In the genomic region with DNA sequence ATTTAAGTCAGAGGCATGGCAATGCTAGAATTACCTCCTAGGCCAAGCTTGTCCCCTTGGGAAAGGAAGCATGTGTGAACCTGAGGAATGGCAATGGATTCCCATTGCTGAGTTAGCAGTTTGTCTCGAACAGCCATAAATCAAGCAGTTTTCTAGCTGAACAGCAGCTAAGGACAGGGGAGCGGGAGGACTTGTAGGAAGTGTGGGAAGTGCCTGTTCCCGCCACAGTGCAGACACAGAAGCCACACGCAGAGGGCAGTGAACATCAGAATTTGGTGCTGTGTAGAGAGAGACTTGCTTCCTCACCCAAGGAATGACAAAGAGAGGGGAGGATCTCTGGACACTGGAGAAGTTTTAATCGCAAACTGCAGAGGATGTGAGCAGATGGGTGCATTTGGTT, we compare ENCODE assay signal across 11 cellular contexts. TPM values are rescaled to one million over a fixed set of nuclear protein-coding genes. Genes with fewer than 3 reads are reported as not detected.
DNase-seq lines count a peak whose midpoint lies in the region; ATAC-seq and TF ChIP-seq lines count a peak whose summit lies in the region.
"Had no signal": no experiment of that assay in that cellular context is flagged by ENCODE, and none has a peak within 500 bp of the region (broad histone marks: within the 10 kb centered on the region; RNA-seq: fewer than 3 reads in every experiment).

No MANE protein-coding gene starts in this region.

- H4K5ac ChIP-seq in H9 (ENCODE audit: insufficient read length, low read depth, low read length) = no peak overlapping the region

- peaks cover 9% of the 10 kb centered on the region for H3K79me1 ChIP-seq in H9 (ENCODE audit: insufficient read depth, low read depth, low read length, poor library complexity, severe bottlenecking)

- DNase-seq in Ammon's horn (ENCODE audit: low spot score) = peak; percentile 70
- no peak for DNase-seq in H9
- no peak for DNase-seq in activated naive CD8-positive, alpha-beta T cell treated with anti-CD3 and anti-CD28 coated beads, Interleukin-2, amount 10 ng/mL, durations not matched to agents 7 days and 5 days
- DNase-seq in islet precursor cell = peak; percentile 77
- no peak for DNase-seq in T1000 (lab: John Stamatoyannopoulos, UW)
- DNase-seq in stimulated activated effector memory CD8-positive, alpha-beta T cell treated with anti-CD3 and anti-CD28 coated beads, Interleukin-12 subunit alpha, Interleukin-12 subunit beta, amount 100 ng/mL, for 72 hours (ENCODE audit: low spot score in 2 of 2) = no peak
- no peak for DNase-seq in CD4-positive, alpha-beta T cell
- DNase-seq: activated CD4-positive, alpha-beta T cell treated with anti-CD3 and anti-CD28 coated beads for 4 hours had no signal

- intact Hi-C loops in CD4-positive, alpha-beta T cell (cut with DNase I, micrococcal nuclease) = no loop called here

- no peaks in the 10 kb centered on the region for H3K27me3 ChIP-seq in H9 (ENCODE audit: insufficient read depth, low read length)
- peaks cover 3% of the 10 kb centered on the region for H3K27me3 ChIP-seq in CD4-positive, alpha-beta T cell (ENCODE audit: control insufficient read depth, insufficient read depth, low read length)
- H3K27me3 ChIP-seq: vagina had no signal

- peaks cover 36 to 43% (median 40%) of the 10 kb centered on the region in 3 experiments for H3K36me3 Mint-ChIP-seq in H9 (ENCODE audit: insufficient read depth in 1 of 3, low read depth in 3 of 3)
- H3K36me3 Mint-ChIP-seq in activated naive CD8-positive, alpha-beta T cell treated with anti-CD3 and anti-CD28 coated beads, Interleukin-2, amount 10 ng/mL, durations not matched to agents 7 days and 5 days = peaks cover 26% of the 10 kb centered on the region
- no peaks in the 10 kb centered on the region for H3K36me3 Mint-ChIP-seq in stimulated activated effector memory CD8-positive, alpha-beta T cell treated with anti-CD3 and anti-CD28 coated beads, Interleukin-12 subunit alpha, Interleukin-12 subunit beta, amount 100 ng/mL, for 72 hours
- H3K36me3 Mint-ChIP-seq in CD4-positive, alpha-beta T cell (ENCODE audit: low read depth) = peaks cover 12% of the 10 kb centered on the region

- no peak overlapping the region for H2AK5ac ChIP-seq in H9 (ENCODE audit: insufficient read length, low read length)

- ATAC-seq in activated naive CD8-positive, alpha-beta T cell treated with anti-CD3 and anti-CD28 coated beads, Interleukin-2, amount 10 ng/mL, durations not matched to agents 7 days and 5 days (ENCODE audit: low read depth) = no peak
- no peak for ATAC-seq in HG03342 (IDR thresholded peaks at IDR 0.05; ENCODE audit: unreplicated experiment)
- ATAC-seq in stimulated activated effector memory CD8-positive, alpha-beta T cell treated with anti-CD3 and anti-CD28 coated beads, Interleukin-12 subunit alpha, Interleukin-12 subunit beta, amount 100 ng/mL, for 72 hours = no peak
- ATAC-seq in CD4-positive, alpha-beta T cell (ENCODE audit: poor library complexity) = no peak

- H3K14ac ChIP-seq in H9 (ENCODE audit: insufficient read depth, low read length) = no peak overlapping the region

- no peaks in the 10 kb centered on the region; the same call in 1 of the 2 replicates for H3K27me3 Mint-ChIP-seq in H9 (ENCODE audit: low read depth)
- no peaks in the 10 kb centered on the region for H3K27me3 Mint-ChIP-seq in activated naive CD8-positive, alpha-beta T cell treated with anti-CD3 and anti-CD28 coated beads, Interleukin-2, amount 10 ng/mL, durations not matched to agents 7 days and 5 days
- H3K27me3 Mint-ChIP-seq in CD4-positive, alpha-beta T cell = peaks cover 15% of the 10 kb centered on the region

- H2AFZ ChIP-seq in H9 (ENCODE audit: low read length) = no peak overlapping the region

- H2BK20ac ChIP-seq in H9 (ENCODE audit: low read depth, low read length, poor library complexity, severe bottlenecking) = no peak overlapping the region

- H3K23me2 ChIP-seq in H9 (ENCODE audit: insufficient read length, low read depth, low read length, poor library complexity, severe bottlenecking) = peaks cover 16% of the 10 kb centered on the region

- no peak overlapping the region for H3K27ac ChIP-seq in H9 (ENCODE audit: insufficient read length, low read depth, low read length)
- H3K27ac ChIP-seq in CD4-positive, alpha-beta T cell (ENCODE audit: low read depth, low read length) = no peak overlapping the region
- H3K27ac ChIP-seq: KMS-11, vagina had no signal

- CTCF ChIA-PET in CD4-positive, alpha-beta T cell (lab: Charles Lee) = no interaction called here

- no peak overlapping the region for H3K4ac ChIP-seq in H9 (ENCODE audit: low read depth, low read length)

- H3K9ac ChIP-seq in H9 (ENCODE audit: extremely low read depth, insufficient read length, low read length) = peak overlapping the region; percentile 23
- H3K9ac ChIP-seq: KMS-11 had no signal

- no peak overlapping the region for H2BK5ac ChIP-seq in H9 (ENCODE audit: insufficient read length, low read length)

- H3K4me1 Mint-ChIP-seq in H9 = peaks cover 45 to 55% of the 10 kb centered on the region in 2 experiments
- H3K4me1 Mint-ChIP-seq in activated naive CD8-positive, alpha-beta T cell treated with anti-CD3 and anti-CD28 coated beads, Interleukin-2, amount 10 ng/mL, durations not matched to agents 7 days and 5 days = peaks cover 59% of the 10 kb centered on the region
- H3K4me1 Mint-ChIP-seq in stimulated activated effector memory CD8-positive, alpha-beta T cell treated with anti-CD3 and anti-CD28 coated beads, Interleukin-12 subunit alpha, Interleukin-12 subunit beta, amount 100 ng/mL, for 72 hours = peaks cover 16% of the 10 kb centered on the region
- peaks cover 23% of the 10 kb centered on the region for H3K4me1 Mint-ChIP-seq in CD4-positive, alpha-beta T cell (ENCODE audit: low read depth)

- H3K4me2 ChIP-seq in H9 (ENCODE audit: insufficient read depth, insufficient read length, low read length) = peak overlapping the region; percentile 37
- H3K4me2 ChIP-seq: KMS-11 had no signal

- peaks cover 63% of the 10 kb centered on the region for H3K79me2 ChIP-seq in H9 (ENCODE audit: insufficient read depth, low read length)

- H3K4me3 Mint-ChIP-seq in H9 = peak overlapping the region; percentile 33 to 66
- H3K4me3 Mint-ChIP-seq in activated naive CD8-positive, alpha-beta T cell treated with anti-CD3 and anti-CD28 coated beads, Interleukin-2, amount 10 ng/mL, durations not matched to agents 7 days and 5 days = peak overlapping the region; percentile 60
- no peak overlapping the region for H3K4me3 Mint-ChIP-seq in stimulated activated effector memory CD8-positive, alpha-beta T cell treated with anti-CD3 and anti-CD28 coated beads, Interleukin-12 subunit alpha, Interleukin-12 subunit beta, amount 100 ng/mL, for 72 hours
- no peak overlapping the region for H3K4me3 Mint-ChIP-seq in CD4-positive, alpha-beta T cell

- H3K9me3 ChIP-seq in H9 (ENCODE audit: control insufficient read depth, low read depth, low read length) = no peaks in the 10 kb centered on the region
- H3K9me3 ChIP-seq in CD4-positive, alpha-beta T cell (ENCODE audit: control insufficient read depth, low read length) = no peaks in the 10 kb centered on the region
- H3K9me3 ChIP-seq: vagina had no signal

- POLR2A ChIA-PET in activated naive CD8-positive, alpha-beta T cell treated with anti-CD3 and anti-CD28 coated beads, Interleukin-2, amount 10 ng/mL, durations not matched to agents 7 days and 5 days (lab: Charles Lee) = no interaction called here
- POLR2A ChIA-PET in CD4-positive, alpha-beta T cell (lab: Charles Lee) = no interaction called here

- peak overlapping the region; percentile 30 to 73 (median 45); a peak in 6 of 7 replicates for H3K27ac Mint-ChIP-seq in H9
- peak overlapping the region; percentile 30 for H3K27ac Mint-ChIP-seq in activated naive CD8-positive, alpha-beta T cell treated with anti-CD3 and anti-CD28 coated beads, Interleukin-2, amount 10 ng/mL, durations not matched to agents 7 days and 5 days
- H3K27ac Mint-ChIP-seq in stimulated activated effector memory CD8-positive, alpha-beta T cell treated with anti-CD3 and anti-CD28 coated beads, Interleukin-12 subunit alpha, Interleukin-12 subunit beta, amount 100 ng/mL, for 72 hours = no peak overlapping the region
- H3K27ac Mint-ChIP-seq in CD4-positive, alpha-beta T cell = no peak overlapping the region

- H3K56ac ChIP-seq in H9 (ENCODE audit: insufficient read length, low read depth, low read length) = no peak overlapping the region

- H3K9me3 Mint-ChIP-seq in H9 = peaks cover 0 to 6% of the 10 kb centered on the region in 2 experiments; a peak in 3 of 5 replicates
- H3K9me3 Mint-ChIP-seq in activated naive CD8-positive, alpha-beta T cell treated with anti-CD3 and anti-CD28 coated beads, Interleukin-2, amount 10 ng/mL, durations not matched to agents 7 days and 5 days = no peaks in the 10 kb centered on the region
- no peaks in the 10 kb centered on the region for H3K9me3 Mint-ChIP-seq in stimulated activated effector memory CD8-positive, alpha-beta T cell treated with anti-CD3 and anti-CD28 coated beads, Interleukin-12 subunit alpha, Interleukin-12 subunit beta, amount 100 ng/mL, for 72 hours
- H3K9me3 Mint-ChIP-seq in CD4-positive, alpha-beta T cell = no peaks in the 10 kb centered on the region

- no peak overlapping the region for H2BK15ac ChIP-seq in H9 (ENCODE audit: low read depth, low read length)

- no peak overlapping the region for H3K23ac ChIP-seq in H9 (ENCODE audit: insufficient read length, low read depth, low read length)

- H3K18ac ChIP-seq in H9 (ENCODE audit: insufficient read length, low read depth, low read length) = no peak overlapping the region

- TF ChIP-seq CTCF in H9 (conservative IDR thresholded peaks at IDR 0.05) = no peak
- TF ChIP-seq CTCF in CD4-positive, alpha-beta T cell (IDR thresholded peaks at IDR 0.05) = no peak

- no peak overlapping the region for H2BK12ac ChIP-seq in H9 (ENCODE audit: insufficient read length, low read depth, low read length)

- H2BK120ac ChIP-seq in H9 (ENCODE audit: low read depth, low read length, poor library complexity, severe bottlenecking) = no peak overlapping the region

- no peak overlapping the region for H4K91ac ChIP-seq in H9 (ENCODE audit: insufficient read length, low read depth, low read length)

- H3K4me1 ChIP-seq in H9 (ENCODE audit: insufficient read depth, low read length) = peaks cover 22% of the 10 kb centered on the region

- H3T11ph ChIP-seq in H9 (ENCODE audit: low read length) = no peak overlapping the region

- H4K20me1 ChIP-seq in H9 (ENCODE audit: control insufficient read depth, insufficient read depth, insufficient read length) = peaks cover 2% of the 10 kb centered on the region

- WGBS in H9 (ENCODE audit: extremely low coverage, insufficient read length, low lambda C conversion rate) = no CpG with 5 or more reads among the region's 5 CpGs

- H4K8ac ChIP-seq in H9 (replicated peaks; ENCODE audit: insufficient read length, low read depth, low read length) = no peak overlapping the region

RNA-seq across cellular contexts. Expression of a gene that starts 3.8 kb away (rescaled TPM):
- total RNA-seq in H9 (2021) = 458 and 485 TPM in 2 replicates
- total RNA-seq in activated naive CD8-positive, alpha-beta T cell treated with anti-CD3 and anti-CD28 coated beads, Interleukin-2, amount 10 ng/mL, durations not matched to agents 7 days and 5 days = 100 to 1,000 TPM; 147 to 156 TPM
- total RNA-seq in CD4-positive, alpha-beta T cell = 1 to 10 TPM; 6.0 to 7.5 TPM

RNA-seq across cellular contexts. Expression of a gene that starts 53.2 kb away (rescaled TPM):
- not detected in 2 replicates for total RNA-seq in H9 (2021)
- total RNA-seq in activated naive CD8-positive, alpha-beta T cell treated with anti-CD3 and anti-CD28 coated beads, Interleukin-2, amount 10 ng/mL, durations not matched to agents 7 days and 5 days = not detected
- not detected for total RNA-seq in CD4-positive, alpha-beta T cell

Comparison
In these comparisons a context has a peak if more than half of its experiments do, and no peak if none do; other contexts are left out.
1. DNase-seq: peak in Ammon's horn (single experiment) and islet precursor cell (single experiment); none in H9 (single experiment), activated naive CD8-positive, alpha-beta T cell treated with anti-CD3 and anti-CD28 coated beads, Interleukin-2, amount 10 ng/mL, durations not matched to agents 7 days and 5 days (single experiment), T1000 (single experiment), stimulated activated effector memory CD8-positive, alpha-beta T cell treated with anti-CD3 and anti-CD28 coated beads, Interleukin-12 subunit alpha, Interleukin-12 subunit beta, amount 100 ng/mL, for 72 hours (0 of 2) and CD4-positive, alpha-beta T cell (0 of 10).
2. H3K27ac Mint-ChIP-seq: peak in H9 (3 of 3) and activated naive CD8-positive, alpha-beta T cell treated with anti-CD3 and anti-CD28 coated beads, Interleukin-2, amount 10 ng/mL, durations not matched to agents 7 days and 5 days (single experiment); none in stimulated activated effector memory CD8-positive, alpha-beta T cell treated with anti-CD3 and anti-CD28 coated beads, Interleukin-12 subunit alpha, Interleukin-12 subunit beta, amount 100 ng/mL, for 72 hours (single experiment) and CD4-positive, alpha-beta T cell (single experiment).
3. H3K4me3 Mint-ChIP-seq: peak in H9 (2 of 2) and activated naive CD8-positive, alpha-beta T cell treated with anti-CD3 and anti-CD28 coated beads, Interleukin-2, amount 10 ng/mL, durations not matched to agents 7 days and 5 days (single experiment); none in stimulated activated effector memory CD8-positive, alpha-beta T cell treated with anti-CD3 and anti-CD28 coated beads, Interleukin-12 subunit alpha, Interleukin-12 subunit beta, amount 100 ng/mL, for 72 hours (single experiment) and CD4-positive, alpha-beta T cell (single experiment).
4. RNA of a gene that starts 3.8 kb away (total RNA-seq): 458 to 485 TPM in H9 and 147 to 156 TPM in activated naive CD8-positive, alpha-beta T cell treated with anti-CD3 and anti-CD28 coated beads, Interleukin-2, amount 10 ng/mL, durations not matched to agents 7 days and 5 days; 6.0 to 7.5 TPM in CD4-positive, alpha-beta T cell; every median in the first group is over 10 times any median in the second.